Comparison of ENCODE assay signal across 14 cellular contexts in the genomic region with DNA sequence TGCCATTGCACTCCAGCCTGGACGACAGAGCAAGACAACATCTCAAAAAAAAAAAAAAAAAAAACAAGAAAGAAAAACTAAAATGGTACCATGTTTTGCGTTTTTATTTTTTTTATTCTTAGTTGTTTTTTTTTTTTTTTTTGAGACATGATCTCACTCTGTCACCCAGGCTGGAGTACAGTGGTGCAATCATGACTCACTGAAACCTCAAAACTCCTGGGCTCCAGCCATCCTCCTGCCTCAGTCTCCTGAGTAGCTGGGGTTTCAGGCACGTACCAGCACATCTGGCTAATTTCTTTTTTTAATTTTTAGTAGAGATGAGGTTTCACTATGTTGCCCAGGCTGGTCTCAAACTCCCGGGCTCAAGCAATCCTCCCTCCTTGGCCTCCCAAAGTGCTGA. TPM values are rescaled to one million over a fixed set of nuclear protein-coding genes. Genes with fewer than 3 reads are reported as not detected.
A peak's percentile ranks its signal among the peaks of the same experiment; 100 is the strongest.
DNase-seq lines count a peak whose midpoint lies in the region; ATAC-seq, FAIRE-seq and TF ChIP-seq lines count a peak whose summit lies in the region.
"Not testable (repeated sequence)": the region's sequence is repeated elsewhere in the genome, so short reads cannot be mapped to it uniquely, and the experiment has no call there.
"Had no signal": no experiment of that assay in that cellular context is flagged by ENCODE, and none has a peak within 500 bp of the region (broad histone marks: within the 10 kb centered on the region; RNA-seq: fewer than 3 reads in every experiment).

No MANE protein-coding gene starts in this region.

- TF ChIP-seq RAD21 in H1 (IDR thresholded peaks at IDR 0.05 in 1 of 2, conservative IDR thresholded peaks at IDR 0.05 in 1 of 2; ENCODE audit: low read depth in 2 of 2, low read length in 2 of 2) = not testable (repeated sequence)

- H3K27me3 ChIP-seq in PC-9 (ENCODE audit: insufficient read depth, low read depth); adipocyte (replicated peaks; ENCODE audit: control insufficient read depth, insufficient read depth, low read length); H1 (replicated peaks in 1 of 4; ENCODE audit: control insufficient read depth in 3 of 4, extremely low read depth in 1 of 4, insufficient read depth in 3 of 4, low read length in 3 of 4); foreskin keratinocyte: not testable (repeated sequence)

- not testable (repeated sequence) for H2BK120ac ChIP-seq in H1 (replicated peaks; ENCODE audit: low read depth, low read length)

- not testable (repeated sequence) for H3K14ac ChIP-seq in H1 (ENCODE audit: insufficient read length)

- H3K23ac ChIP-seq in H1 (ENCODE audit: insufficient read length) = not testable (repeated sequence)

- not testable (repeated sequence) for H2BK15ac ChIP-seq in H1 (ENCODE audit: low read length)

- H3K4me1 ChIP-seq in PC-9 (replicated peaks; ENCODE audit: insufficient read depth) (peaks cover 57% of the 10 kb centered on the region), adipocyte (ENCODE audit: control insufficient read depth, insufficient read depth, low read length) (peaks cover 12% of the 10 kb centered on the region), foreskin keratinocyte (peaks cover 19% of the 10 kb centered on the region)
- not testable (repeated sequence) for H3K4me1 ChIP-seq in H1 (replicated peaks in 1 of 4; ENCODE audit: control insufficient read depth in 3 of 4, insufficient read depth in 4 of 4, low read length in 3 of 4)

- not testable (repeated sequence) for H3K9me2 ChIP-seq in PC-9 (ENCODE audit: insufficient read depth)

- not testable (repeated sequence) for H3K79me1 ChIP-seq in H1 (ENCODE audit: low read depth, low read length)

- H3K36me3 ChIP-seq in PC-9 (ENCODE audit: low read depth); adipocyte (ENCODE audit: control insufficient read depth, insufficient read depth, low read length, severe bottlenecking); H1 (ENCODE audit: control insufficient read depth in 2 of 4, insufficient read depth in 4 of 4, low read length in 3 of 4): not testable (repeated sequence)

- not testable (repeated sequence) for BruUV-seq in PC-9 (replicated peaks; lab: Mats Ljungman, UMichigan)

- H4K20me1 ChIP-seq in PC-9 (ENCODE audit: insufficient read depth); H1 (replicated peaks in 1 of 2; ENCODE audit: control insufficient read depth in 1 of 2, insufficient read depth in 2 of 2, low read length in 2 of 2): not testable (repeated sequence)

- ATAC-seq in foreskin keratinocyte = peak; percentile 80

- peak overlapping the region; percentile 39; the same call in 1 of the 2 replicates for H2BK12ac ChIP-seq in H1 (ENCODE audit: low read depth, low read length)

- not testable (repeated sequence) for H3K9me3 ChIP-seq in PC-9 (ENCODE audit: insufficient read depth, low read depth); adipocyte (ENCODE audit: control insufficient read depth, low read length); H1 (ENCODE audit: insufficient read depth in 2 of 2, low read depth in 1 of 2, low read length in 1 of 2)

- TF ChIP-seq CTCF in AG04449 (IDR thresholded peaks at IDR 0.05; ENCODE audit: insufficient read depth, low read length, missing control alignments); PC-9 (conservative IDR thresholded peaks at IDR 0.05); H1 (IDR thresholded peaks at IDR 0.05; ENCODE audit: control extremely low read depth in 1 of 3, insufficient read depth in 1 of 3, low read depth in 1 of 3, low read length in 3 of 3); foreskin keratinocyte (conservative IDR thresholded peaks at IDR 0.05): not testable (repeated sequence)

- H3K4me3 ChIP-seq in AG04449 (ENCODE audit: low read depth, low read length); PC-9; adipocyte (ENCODE audit: low read length); H1 (ENCODE audit: extremely low read depth in 1 of 4, insufficient read depth in 2 of 4, low read depth in 3 of 4, low read length in 4 of 4): not testable (repeated sequence)

- CTCF ChIA-PET in AG04449 (lab: Yijun Ruan, JAX) = interaction anchor here (0.7 to 3.8 kb wide), 6 partner anchors 10 to 413 kb away, joined by 3 to 31 read pairs (median 6); no protein-coding TSS in a partner anchor
- CTCF ChIA-PET in PC-9 (lab: Charles Lee) = interaction anchor here (0.5 to 1.4 kb wide), 7 partner anchors 10 to 261 kb away, joined by 3 to 10 read pairs (median 6); no protein-coding TSS in a partner anchor
- CTCF ChIA-PET in H1 (lab: Charles Lee; ENCODE audit: partially characterized antibody) = interaction anchor here (0.6 to 2.2 kb wide), 20 partner anchors 11 to 190 kb away, joined by 3 to 13 read pairs (median 4); partner anchors contain the start of gene MYADM

- TF ChIP-seq POLR2A in H1 (IDR thresholded peaks at IDR 0.05; ENCODE audit: control extremely low read depth in 1 of 2, low read depth in 2 of 2, low read length in 2 of 2) = not testable (repeated sequence)

- H3K79me2 ChIP-seq in PC-9 (ENCODE audit: low read depth); H1 (ENCODE audit: control insufficient read depth in 1 of 2, insufficient read depth in 2 of 2, low read length in 2 of 2): not testable (repeated sequence)

- FAIRE-seq in H1 (lab: Jason Lieb, UNC) = not testable (repeated sequence)

- H3K27ac ChIP-seq in PC-9 = peak overlapping the region; percentile 72
- not testable (repeated sequence) for H3K27ac ChIP-seq in H1 (ENCODE audit: low read depth, low read length)
- H3K27ac ChIP-seq in foreskin keratinocyte = peak overlapping the region; percentile 22

- H4K5ac ChIP-seq in H1 (ENCODE audit: insufficient read length, low read depth, low read length) = not testable (repeated sequence)

- not testable (repeated sequence) for H2BK20ac ChIP-seq in H1 (ENCODE audit: low read length)

- not testable (repeated sequence) for H3K18ac ChIP-seq in H1 (ENCODE audit: extremely low read depth, low read length)

- not testable (repeated sequence) for TF ChIP-seq EP300 in H1 (IDR thresholded peaks at IDR 0.05; ENCODE audit: borderline replicate concordance in 1 of 2, low read depth in 2 of 2, low read length in 2 of 2)

- intact Hi-C loops in PC-9 (cut with micrococcal nuclease; ENCODE audit: unreplicated experiment) = loop anchor here (5.0 kb wide), 1 partner anchor 261 kb away; the partner anchor contains the start of genes NDUFA3 and OSCAR

- not testable (repeated sequence) for H2BK5ac ChIP-seq in H1 (ENCODE audit: low read depth, low read length)

- POLR2A ChIA-PET in AG04449 (lab: Yijun Ruan, JAX) (interaction anchor here (0.7 to 0.9 kb wide), 2 partner anchors 26 to 183 kb away, joined by 3 to 5 read pairs; partner anchors contain the start of gene MYADM), H1 (lab: Charles Lee; ENCODE audit: partially characterized antibody) (interaction anchor here (0.7 to 1.7 kb wide), 4 partner anchors 28 to 1637 kb away, joined by 3 to 6 read pairs (median 4); no protein-coding TSS in a partner anchor)
- POLR2A ChIA-PET in PC-9 (lab: Charles Lee; ENCODE audit: unreplicated experiment) = not testable (repeated sequence)

- H2AK5ac ChIP-seq in H1 (ENCODE audit: low read depth, low read length) = not testable (repeated sequence)

- H3K56ac ChIP-seq in H1 (replicated peaks; ENCODE audit: insufficient read length, low read depth, low read length) = not testable (repeated sequence)

- peak overlapping the region; percentile 47 for H3K4me2 ChIP-seq in PC-9
- H3K4me2 ChIP-seq in H1 (ENCODE audit: insufficient read depth in 1 of 2, low read depth in 2 of 2, low read length in 2 of 2) = not testable (repeated sequence)

- not testable (repeated sequence) for H3K4ac ChIP-seq in H1 (replicated peaks; ENCODE audit: insufficient read length, low read depth, low read length)

- not testable (repeated sequence) for H2AFZ ChIP-seq in PC-9; H1 (ENCODE audit: low read length)

- not testable (repeated sequence) for H4K8ac ChIP-seq in H1 (ENCODE audit: extremely low read depth, insufficient read depth, low read length)

- DNase-seq in AG04449 (ENCODE audit: low read depth, low spot score) (peak; percentile 41), GM04503 (ENCODE audit: low read depth) (peak; percentile 56), M059J (ENCODE audit: low read depth) (peak; percentile 87), PC-9 (peak; percentile 66 to 70), adipocyte (ENCODE audit: low read depth) (peak; percentile 85), foreskin keratinocyte (peak; percentile 63 to 82), renal cortical epithelial cell (ENCODE audit: low read depth) (peak; percentile 56)
- DNase-seq in H1 (ENCODE audit: low read depth in 1 of 2, low spot score in 2 of 2) = not testable (repeated sequence)

- not testable (repeated sequence) for H3K9ac ChIP-seq in adipocyte (ENCODE audit: low read length); H1 (replicated peaks in 1 of 4; ENCODE audit: extremely low read depth in 1 of 4, low read depth in 3 of 4, low read length in 3 of 4)

- H4K91ac ChIP-seq in H1 (replicated peaks; ENCODE audit: insufficient read length, low read length) = not testable (repeated sequence)

- not testable (repeated sequence) for H3K23me2 ChIP-seq in H1 (ENCODE audit: low read depth, low read length)

- WGBS in H1 (ENCODE audit: extremely low coverage in 1 of 2, insufficient coverage in 1 of 2, insufficient read length in 1 of 2, insufficient replicate concordance in 2 of 2, low coverage in 1 of 2, low lambda C conversion rate in 2 of 2, missing lambda C conversion rate in 1 of 2), 2 experiments = 87% methylated on average over 2 of the region's 4 CpGs; no CpG with 5 or more reads in 1 of the 2 experiments

- peaks cover 50% of the 10 kb centered on the region for H3F3A ChIP-seq in PC-9 (ENCODE audit: insufficient read depth, low read depth)

RNA-seq across cellular contexts. Expression of gene NLRP12, which starts 16.8 kb away (rescaled TPM):
- total RNA-seq in M059J (2014; rRNA removed; shearing (Covaris generic)) = not detected in 2 replicates
- total RNA-seq in PC-9 (2021) (0.20 and 0.37 TPM in 2 replicates), foreskin keratinocyte (not detected in 2 replicates), renal cortical epithelial cell (0.05 TPM in 1 of 2 replicates, not detected in the other)
- total RNA-seq in H1 (2021; fragmentation: NEBNext Ultra II Directional; extraction: Animal tissue kit (Norgen Biotek cat#: 25700)) = 1.8 and 1.9 TPM in 2 replicates
- polyA plus RNA-seq in H1 (2011; rRNA removed) (1.0 and 2.5 TPM in 2 replicates), foreskin keratinocyte (not detected in 2 replicates)
- 2.1 TPM for polyA plus RNA-seq in H1 (2011; cell fraction: cytosol; rRNA removed)
- 2.9 TPM for polyA plus RNA-seq in H1 (2011; cell fraction: nucleus; rRNA removed)
- polyA plus RNA-seq in H1 (2012, experiment 1 of 2) = 0.69 to 1.5 TPM (median 1.1 TPM) in 4 replicates
- polyA plus RNA-seq in H1 (2012, experiment 2 of 2) = 0.89 TPM
- 1.8 TPM for polyA plus RNA-seq in H1 (2013, experiment 1 of 2)
- polyA plus RNA-seq in H1 (2013, experiment 2 of 2) = 1.7 TPM
- polyA minus RNA-seq in H1 (2011; rRNA and poly(A)+ RNA removed) = 2.8 and 5.0 TPM in 2 replicates
- 2.3 TPM for polyA minus RNA-seq in H1 (2011; cell fraction: cytosol; rRNA and poly(A)+ RNA removed)
- polyA minus RNA-seq in H1 (2011; cell fraction: nucleus; rRNA and poly(A)+ RNA removed) = 3.6 TPM
- total RNA-seq: A673 had no signal
- polyA plus RNA-seq: neural cell had no signal

RNA-seq across cellular contexts. Expression of gene MYADM, which starts 26.8 kb away (rescaled TPM):
- total RNA-seq in M059J (2014; rRNA removed; shearing (Covaris generic)) = 26.6 and 41.1 TPM in 2 replicates
- total RNA-seq in PC-9 (2021) (230 and 238 TPM in 2 replicates), foreskin keratinocyte (22.8 and 31.4 TPM in 2 replicates), renal cortical epithelial cell (10.1 and 26.4 TPM in 2 replicates)
- total RNA-seq in H1 (2021; fragmentation: NEBNext Ultra II Directional; extraction: Animal tissue kit (Norgen Biotek cat#: 25700)) = 70.1 and 70.5 TPM in 2 replicates
- polyA plus RNA-seq in H1 (2011; rRNA removed) (74.2 and 122 TPM in 2 replicates), foreskin keratinocyte (23.2 and 25.3 TPM in 2 replicates)
- 18.3 TPM for polyA plus RNA-seq in H1 (2011; cell fraction: cytosol; rRNA removed)
- 43.4 TPM for polyA plus RNA-seq in H1 (2011; cell fraction: nucleus; rRNA removed)
- 31.7 to 71.5 TPM (median 58.5 TPM) in 4 replicates for polyA plus RNA-seq in H1 (2012, experiment 1 of 2)
- 49.1 TPM for polyA plus RNA-seq in H1 (2012, experiment 2 of 2)
- 138 TPM for polyA plus RNA-seq in H1 (2013, experiment 1 of 2)
- polyA plus RNA-seq in H1 (2013, experiment 2 of 2) = 150 TPM
- polyA minus RNA-seq in H1 (2011; rRNA and poly(A)+ RNA removed) = 13.8 and 14.5 TPM in 2 replicates
- 26.3 TPM for polyA minus RNA-seq in H1 (2011; cell fraction: cytosol; rRNA and poly(A)+ RNA removed)
- polyA minus RNA-seq in H1 (2011; cell fraction: nucleus; rRNA and poly(A)+ RNA removed) = 21.6 TPM

RNA-seq across cellular contexts. Expression of gene PRKCG, which starts 41.1 kb away (rescaled TPM):
- total RNA-seq in M059J (2014; rRNA removed; shearing (Covaris generic)) = not detected in 2 replicates
- total RNA-seq in PC-9 (2021) = 5.9 TPM in 2 replicates
- 10.6 and 12.4 TPM in 2 replicates for total RNA-seq in H1 (2021; fragmentation: NEBNext Ultra II Directional; extraction: Animal tissue kit (Norgen Biotek cat#: 25700))
- polyA plus RNA-seq in H1 (2011; rRNA removed) = 6.1 and 14.0 TPM in 2 replicates
- polyA plus RNA-seq in H1 (2011; cell fraction: cytosol; rRNA removed) = 8.1 TPM
- polyA plus RNA-seq in H1 (2011; cell fraction: nucleus; rRNA removed) = 50.1 TPM
- 8.6 to 16.1 TPM (median 13.9 TPM) in 4 replicates for polyA plus RNA-seq in H1 (2012, experiment 1 of 2)
- polyA plus RNA-seq in H1 (2012, experiment 2 of 2) = 7.2 TPM
- 11.2 TPM for polyA plus RNA-seq in H1 (2013, experiment 1 of 2)
- polyA plus RNA-seq in H1 (2013, experiment 2 of 2) = 8.9 TPM
- polyA minus RNA-seq in H1 (2011; rRNA and poly(A)+ RNA removed) = 5.0 and 6.9 TPM in 2 replicates
- 8.4 TPM for polyA minus RNA-seq in H1 (2011; cell fraction: cytosol; rRNA and poly(A)+ RNA removed)
- polyA minus RNA-seq in H1 (2011; cell fraction: nucleus; rRNA and poly(A)+ RNA removed) = 17.3 TPM
- 0.07 TPM in 1 of 2 replicates, not detected in the other for total RNA-seq in foreskin keratinocyte
- polyA plus RNA-seq in foreskin keratinocyte = 0.02 and 0.03 TPM in 2 replicates
- total RNA-seq in renal cortical epithelial cell = 0.15 and 1.7 TPM in 2 replicates
- total RNA-seq: adrenal gland, gastroesophageal sphincter, stomach had no signal
- polyA plus RNA-seq: adrenal gland, IgD-negative memory B cell had no signal
